Comparison of ENCODE assay signal across 10 cellular contexts in the genomic region with DNA sequence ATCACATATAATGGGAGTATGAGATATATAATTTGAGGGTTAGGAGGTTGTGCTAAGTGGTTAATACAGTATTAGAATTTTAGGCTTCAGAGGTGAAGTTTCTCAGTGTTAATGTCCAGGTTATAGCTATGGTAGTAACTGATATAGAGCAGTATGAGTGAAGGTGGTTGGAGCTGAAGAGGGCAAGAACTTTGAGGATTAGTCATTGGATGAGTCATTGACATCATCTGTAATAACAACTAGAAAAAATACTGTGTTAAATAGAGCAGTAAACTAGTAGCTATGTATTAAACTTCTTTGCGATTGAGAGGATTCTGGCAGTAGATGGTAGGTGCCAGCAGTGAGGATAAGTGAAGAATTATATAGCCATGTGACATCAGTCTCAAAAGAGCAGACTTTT. TPM values are rescaled to one million over a fixed set of nuclear protein-coding genes. Genes with fewer than 3 reads are reported as not detected.
A peak's percentile ranks its signal among the peaks of the same experiment; 100 is the strongest.
DNase-seq lines count a peak whose midpoint lies in the region; ATAC-seq and TF ChIP-seq lines count a peak whose summit lies in the region.
"Had no signal": no experiment of that assay in that cellular context is flagged by ENCODE, and none has a peak within 500 bp of the region (broad histone marks: within the 10 kb centered on the region; RNA-seq: fewer than 3 reads in every experiment).

No MANE protein-coding gene starts in this region.

- peaks cover 64% of the 10 kb centered on the region for H3K36me3 Mint-ChIP-seq in activated CD4-positive, alpha-beta memory T cell treated with anti-CD3 and anti-CD28 coated beads, Interleukin-2, amount 10 ng/mL, durations not matched to agents 7 days and 5 days (ENCODE audit: low read depth)
- peaks cover 51 to 82% of the 10 kb centered on the region in 2 donors for H3K36me3 Mint-ChIP-seq in CD14-positive monocyte

- CTCF ChIA-PET in activated CD4-positive, alpha-beta memory T cell treated with anti-CD3 and anti-CD28 coated beads, Interleukin-2, amount 10 ng/mL, durations not matched to agents 7 days and 5 days (lab: Charles Lee): interaction anchor here (1.1 kb wide), 1 partner anchor 12 kb away, joined by 4 read pairs; no protein-coding TSS in a partner anchor

- H3K4me3 ChIP-seq in adrenal gland (no peak overlapping the region), Peyer's patch (no peak overlapping the region)
- H3K4me3 ChIP-seq: cardiac muscle cell had no signal

- H3K9me3 Mint-ChIP-seq in activated CD4-positive, alpha-beta memory T cell treated with anti-CD3 and anti-CD28 coated beads, Interleukin-2, amount 10 ng/mL, durations not matched to agents 7 days and 5 days: no peaks in the 10 kb centered on the region
- H3K9me3 Mint-ChIP-seq in CD14-positive monocyte: no peaks in the 10 kb centered on the region
- H3K9me3 Mint-ChIP-seq: T-helper 1 cell treated with Interleukin-12 subunit alpha and Interleukin-12 subunit beta and Interleukin-4 antibody, amounts not matched to agents 30 μg/mL and 1 μg/mL, for 36 hours had no signal

- DNase-seq in left ventricle myocardium superior: no peak
- DNase-seq in Right ventricle myocardium superior: no peak
- no peak for DNase-seq in activated CD4-positive, alpha-beta memory T cell treated with anti-CD3 and anti-CD28 coated beads, Interleukin-2, amount 10 ng/mL, durations not matched to agents 7 days and 5 days
- peak; percentile 87 for DNase-seq in glomerular visceral epithelial cell (ENCODE audit: extremely low spot score)
- DNase-seq in CD14-positive monocyte (ENCODE audit: low spot score): no peak
- DNase-seq in adrenal gland: no peak
- no peak for DNase-seq in Peyer's patch
- DNase-seq in cerebellar cortex (ENCODE audit: low spot score): no peak

- TF ChIP-seq CTCF in CD14-positive monocyte (IDR thresholded peaks at IDR 0.05) (no peak), adrenal gland (IDR thresholded peaks at IDR 0.05) (no peak), Peyer's patch (IDR thresholded peaks at IDR 0.05) (no peak)

- WGBS in adrenal gland, 4 donors: 32 to 72% (median 70%) methylated on average over 1 of the region's 1 CpG

- POLR2A ChIA-PET in activated CD4-positive, alpha-beta memory T cell treated with anti-CD3 and anti-CD28 coated beads, Interleukin-2, amount 10 ng/mL, durations not matched to agents 7 days and 5 days (lab: Charles Lee): no interaction called here

- H3K4me1 ChIP-seq in adrenal gland (replicated peaks in 1 of 2): peaks cover 9 to 11% of the 10 kb centered on the region in 2 donors
- peaks cover 0 to 31% (median 0%) of the 10 kb centered on the region in 4 donors for H3K4me1 ChIP-seq in Peyer's patch

- peak overlapping the region; percentile 20 for H3K27ac Mint-ChIP-seq in activated CD4-positive, alpha-beta memory T cell treated with anti-CD3 and anti-CD28 coated beads, Interleukin-2, amount 10 ng/mL, durations not matched to agents 7 days and 5 days
- H3K27ac Mint-ChIP-seq in CD14-positive monocyte: peak overlapping the region in 2 of 7 donors; percentile 8 to 36
- H3K27ac Mint-ChIP-seq: T-helper 1 cell treated with Interleukin-12 subunit alpha and Interleukin-12 subunit beta and Interleukin-4 antibody, amounts not matched to agents 30 μg/mL and 1 μg/mL, for 36 hours had no signal

- H3K36me3 ChIP-seq in adrenal gland (replicated peaks in 1 of 2): peaks cover 0 to 21% of the 10 kb centered on the region in 2 donors
- peaks cover 0 to 54% (median 0%) of the 10 kb centered on the region in 3 donors for H3K36me3 ChIP-seq in Peyer's patch

- intact Hi-C loops in left ventricle myocardium superior (cut with micrococcal nuclease): no loop called here
- intact Hi-C loops in Right ventricle myocardium superior (cut with DNase I): no loop called here
- intact Hi-C loops in CD14-positive monocyte (cut with micrococcal nuclease): no loop called here
- intact Hi-C loops in adrenal gland (cut with DNase I): no loop called here

- peaks cover 25% of the 10 kb centered on the region for H3K4me1 Mint-ChIP-seq in activated CD4-positive, alpha-beta memory T cell treated with anti-CD3 and anti-CD28 coated beads, Interleukin-2, amount 10 ng/mL, durations not matched to agents 7 days and 5 days
- H3K4me1 Mint-ChIP-seq in CD14-positive monocyte: no peaks in the 10 kb centered on the region

- no peaks in the 10 kb centered on the region for H3K27me3 ChIP-seq in adrenal gland
- H3K27me3 ChIP-seq in Peyer's patch: no peaks in the 10 kb centered on the region
- H3K27me3 ChIP-seq: cardiac muscle cell had no signal

- no peaks in the 10 kb centered on the region for H3K9me3 ChIP-seq in adrenal gland (replicated peaks in 1 of 3)
- no peaks in the 10 kb centered on the region for H3K9me3 ChIP-seq in Peyer's patch

- H3K27ac ChIP-seq in adrenal gland: no peak overlapping the region
- H3K27ac ChIP-seq in Peyer's patch: peak overlapping the region in 1 of 4 donors; percentile 38
- H3K27ac ChIP-seq: cardiac muscle cell had no signal

- no peak overlapping the region for H3K4me3 Mint-ChIP-seq in activated CD4-positive, alpha-beta memory T cell treated with anti-CD3 and anti-CD28 coated beads, Interleukin-2, amount 10 ng/mL, durations not matched to agents 7 days and 5 days
- no peak overlapping the region for H3K4me3 Mint-ChIP-seq in CD14-positive monocyte
- H3K4me3 Mint-ChIP-seq: T-helper 1 cell treated with Interleukin-12 subunit alpha and Interleukin-12 subunit beta and Interleukin-4 antibody, amounts not matched to agents 30 μg/mL and 1 μg/mL, for 36 hours had no signal

- peak; percentile 18 for ATAC-seq in left ventricle myocardium superior
- no peak for ATAC-seq in Right ventricle myocardium superior (ENCODE audit: poor library complexity)

- H3K27me3 Mint-ChIP-seq in activated CD4-positive, alpha-beta memory T cell treated with anti-CD3 and anti-CD28 coated beads, Interleukin-2, amount 10 ng/mL, durations not matched to agents 7 days and 5 days: no peaks in the 10 kb centered on the region
- no peaks in the 10 kb centered on the region for H3K27me3 Mint-ChIP-seq in CD14-positive monocyte (ENCODE audit: low read depth in 3 of 3)

- no peak for TF ChIP-seq POLR2A in adrenal gland (IDR thresholded peaks at IDR 0.05)
- no peak for TF ChIP-seq POLR2A in Peyer's patch (IDR thresholded peaks at IDR 0.05)

RNA-seq across cellular contexts. Expression of a gene that starts 47.5 kb away (rescaled TPM):
- total RNA-seq in left ventricle myocardium superior: 99.3 TPM
- total RNA-seq in Right ventricle myocardium superior: 92.7 TPM
- 10 to 100 TPM; 70.6 to 87.8 TPM for total RNA-seq in activated CD4-positive, alpha-beta memory T cell treated with anti-CD3 and anti-CD28 coated beads, Interleukin-2, amount 10 ng/mL, durations not matched to agents 7 days and 5 days
- polyA plus RNA-seq in CD14-positive monocyte: 10 to 100 TPM in 1 of 2 donors, 1 to 10 TPM in 1; 9.7 to 13.5 TPM
- total RNA-seq in adrenal gland: 10 to 100 TPM; 21.5 to 97.7 (median 53.8) TPM
- polyA plus RNA-seq in adrenal gland: 100 to 1,000 TPM in 1 of 3 donors, 10 to 100 TPM in 2; 21.4 to 178 (median 26.3) TPM
- 10 to 100 TPM; 28.0 to 88.3 (median 48.3) TPM for total RNA-seq in Peyer's patch
